ENCODE assay signal across 19 cellular contexts in the genomic region with DNA sequence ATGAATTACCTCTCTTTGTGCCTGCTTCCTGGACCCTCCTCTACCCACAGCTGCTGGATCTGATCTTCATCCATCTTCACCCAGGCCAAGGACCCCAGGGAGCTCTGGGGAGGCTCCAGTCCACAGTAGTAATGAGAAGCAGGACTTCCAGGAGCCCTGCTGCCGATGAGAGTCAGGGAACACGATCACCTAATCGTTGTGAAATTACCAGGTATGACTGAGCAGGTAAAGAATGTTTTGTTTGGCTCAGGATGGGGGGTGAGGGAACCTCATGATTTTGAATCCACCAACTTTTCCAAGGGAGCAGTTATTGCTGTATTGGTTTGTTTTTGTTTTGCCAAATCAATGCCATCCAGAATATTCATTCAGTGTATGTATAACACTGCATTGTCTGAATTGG.
"Had no signal": no experiment of that assay in that cellular context is flagged by ENCODE, and none has a peak within 500 bp of the region (broad histone marks: within the 10 kb centered on the region; RNA-seq: fewer than 3 reads in every experiment).

No MANE protein-coding gene starts in this region.

- ATAC-seq: left lobe of liver; pancreas; psoas muscle; right cardiac atrium; stimulated activated memory B cell treated with anti-CD40 and anti-IgM and Interleukin-4, amounts not matched to agents 10 μg/mL and 1 μg/mL and 100 μg/mL, for 72 hours; WTC11 had no signal

- H3K4me1 ChIP-seq: adrenal gland, ascending aorta, pancreas, psoas muscle, uterus had no signal

- H3K27ac ChIP-seq: adrenal gland, ascending aorta, coronary artery, pancreas, psoas muscle, uterus had no signal

- H3K36me3 Mint-ChIP-seq: activated naive CD8-positive, alpha-beta T cell; stimulated activated memory B cell treated with anti-CD40 and anti-IgM and Interleukin-4, amounts not matched to agents 10 μg/mL and 1 μg/mL and 100 μg/mL, for 72 hours; WTC11 had no signal

- H3K27me3 Mint-ChIP-seq: activated naive CD8-positive, alpha-beta T cell had no signal

- H3K9me3 ChIP-seq: adrenal gland, ascending aorta, pancreas had no signal

- FAIRE-seq: kidney, pancreas had no signal

- H3K4me1 Mint-ChIP-seq: mesothelial cell of epicardium; nephron; stimulated activated memory B cell treated with anti-CD40 and anti-IgM and Interleukin-4, amounts not matched to agents 10 μg/mL and 1 μg/mL and 100 μg/mL, for 72 hours; WTC11 had no signal

- H3K4me3 ChIP-seq: adrenal gland, ascending aorta, coronary artery, lung, pancreas, psoas muscle, uterus had no signal

- H3K27me3 ChIP-seq: adrenal gland, ascending aorta, pancreas, uterus had no signal

- DNase-seq: activated T-cell treated with anti-CD3 and anti-CD28 coated beads, Interleukin-2, amount 50 U/mL, for 1 hour; adrenal gland; kidney; pancreas; psoas muscle; right cardiac atrium; stimulated activated CD4-positive, alpha-beta T cell treated with anti-CD3 and anti-CD28 coated beads, Interleukin-12 subunit alpha, Interleukin-12 subunit beta, amount 100 ng/mL, for 4 hours; T-helper 9 cell; trophoblast cell; uterus had no signal

- H3K27ac Mint-ChIP-seq: activated naive CD8-positive, alpha-beta T cell; mesothelial cell of epicardium; nephron; stimulated activated memory B cell treated with anti-CD40 and anti-IgM and Interleukin-4, amounts not matched to agents 10 μg/mL and 1 μg/mL and 100 μg/mL, for 72 hours; WTC11 had no signal

- H3K4me3 Mint-ChIP-seq: activated naive CD8-positive, alpha-beta T cell; mesothelial cell of epicardium; nephron; stimulated activated memory B cell treated with anti-CD40 and anti-IgM and Interleukin-4, amounts not matched to agents 10 μg/mL and 1 μg/mL and 100 μg/mL, for 72 hours; WTC11 had no signal

- H3K36me3 ChIP-seq: adrenal gland, ascending aorta, pancreas, uterus had no signal
